8 cellular contexts compared by ENCODE assay signal in genomic region chr2:226799976-226800940, GRCh38. TPM values are rescaled to one million over a fixed set of nuclear protein-coding genes. Genes with fewer than 3 reads are reported as not detected.
DNase-seq lines count a peak whose midpoint lies in the region; ATAC-seq, FAIRE-seq and TF ChIP-seq lines count a peak whose summit lies in the region.

No MANE protein-coding gene starts in this region.

- dilution Hi-C loops in keratinocyte (cut with MboI; ENCODE audit: extremely low pct_ligation_motif_present, low sequenced_read_pairs) = loop anchor here (25.0 kb wide), 1 partner anchor 1138 kb away; no protein-coding TSS in a partner anchor

- 1% methylated on average over 27 of the region's 39 CpGs for WGBS in GM12878 (ENCODE audit: insufficient coverage, insufficient replicate concordance, low lambda C conversion rate, missing lambda C conversion rate)
- 4 to 10% (median 6%) methylated on average over 27 to 39 of the region's 39 CpGs for WGBS in spleen, 5 donors

- RAD21 ChIA-PET in GM12878 (lab: Charles Lee; ENCODE audit: unreplicated experiment) = interaction anchor here (0.6 to 2.4 kb wide), 7 partner anchors 101 to 911 kb away, joined by 3 to 12 read pairs (median 3); no protein-coding TSS in a partner anchor

- H3K27me3 ChIP-seq in DND-41 (ENCODE audit: insufficient read depth, low read length, poor library complexity) (no peaks in the 10 kb centered on the region), GM12878 (replicated peaks in 1 of 2; ENCODE audit: control insufficient read depth in 2 of 2, insufficient read depth in 2 of 2, low read length in 1 of 2) (no peaks in the 10 kb centered on the region), keratinocyte (ENCODE audit: control insufficient read depth, extremely low read depth, insufficient read depth, low read length) (no peaks in the 10 kb centered on the region), spleen (replicated peaks in 1 of 7) (peaks cover 0 to 71% (median 23%) of the 10 kb centered on the region in 7 donors)

- H3K4me1 ChIP-seq in DND-41 (ENCODE audit: insufficient read depth, low read length) (peaks cover 67% of the 10 kb centered on the region), GM12878 (ENCODE audit: control insufficient read depth, insufficient read depth, low read length) (peaks cover 8% of the 10 kb centered on the region), keratinocyte (ENCODE audit: control insufficient read depth, extremely low read depth, insufficient read depth, low read length) (peaks cover 33% of the 10 kb centered on the region), spleen (peaks cover 10 to 73% (median 47%) of the 10 kb centered on the region in 6 donors)

- intact Hi-C loops in GM12878 (cut with micrococcal nuclease; ENCODE audit: unreplicated experiment) = loop anchor here (2.0 to 10.0 kb wide), 4 partner anchors 27 to 583 kb away; no protein-coding TSS in a partner anchor
- intact Hi-C loops in spleen (cut with DNase I; ENCODE audit: low total_unique reads) = loop anchor here (5.0 to 10.0 kb wide), 2 partner anchors 908 to 1135 kb away; no protein-coding TSS in a partner anchor

- FAIRE-seq in GM12878 (lab: Jason Lieb, UNC) (peak; percentile 18), keratinocyte (lab: Jason Lieb, UNC) (no peak)

- peaks cover 7% of the 10 kb centered on the region; the same call in 1 of the 2 replicates for H3K36me3 ChIP-seq in DND-41 (ENCODE audit: insufficient read depth, low read length)
- no peaks in the 10 kb centered on the region for H3K36me3 ChIP-seq in GM12878 (ENCODE audit: control insufficient read depth in 2 of 2, insufficient read depth in 2 of 2, low read length in 1 of 2)
- H3K36me3 ChIP-seq in keratinocyte (ENCODE audit: control insufficient read depth in 2 of 2, extremely low read depth in 1 of 2, insufficient read depth in 2 of 2, low read length in 2 of 2) = peaks cover 14 to 15% of the 10 kb centered on the region in 2 experiments
- H3K36me3 ChIP-seq in spleen = no peaks in the 10 kb centered on the region

- TF ChIP-seq RAD21 in GM12878 (IDR thresholded peaks at IDR 0.05; ENCODE audit: insufficient read depth, low read depth, low read length) = no peak

- POLR2A ChIA-PET in GM12878 (lab: Charles Lee) = interaction anchor here (0.7 to 1.0 kb wide), 2 partner anchors 40 to 125 kb away, joined by 3 to 4 read pairs; no protein-coding TSS in a partner anchor

- ATAC-seq in DND-41 (ENCODE audit: insufficient read depth, low read depth) = no peak
- ATAC-seq in GM12878 = no peak

- H3K4me2 ChIP-seq in DND-41 (ENCODE audit: insufficient read depth, low read length) (peak overlapping the region; percentile 84), GM12878 (ENCODE audit: control insufficient read depth, insufficient read depth) (peak overlapping the region; percentile 99), keratinocyte (ENCODE audit: control insufficient read depth, extremely low read depth, insufficient read depth, low read depth, low read length) (peak overlapping the region; percentile 78)

- in situ Hi-C loops in GM12878 (cut with MboI) = loop anchor here (5.0 to 10.0 kb wide), 3 partner anchors 575 to 1133 kb away; no protein-coding TSS in a partner anchor

- SMC1A ChIA-PET in GM12878 (lab: Charles Lee; ENCODE audit: uncharacterized antibody, unreplicated experiment) = interaction anchor here (0.8 to 1.4 kb wide), 3 partner anchors 353 to 911 kb away, joined by 3 read pairs; no protein-coding TSS in a partner anchor

- TF ChIP-seq POLR2A in GM12878 (IDR thresholded peaks at IDR 0.05; ENCODE audit: low read depth, low read length) (no peak), spleen (IDR thresholded peaks at IDR 0.05) (no peak)

- H3K79me2 ChIP-seq in DND-41 (ENCODE audit: insufficient read depth, low read length) = peaks cover 19% of the 10 kb centered on the region
- H3K79me2 ChIP-seq in GM12878 (ENCODE audit: control insufficient read depth, insufficient read depth, low read length) = no peaks in the 10 kb centered on the region
- peaks cover 41% of the 10 kb centered on the region for H3K79me2 ChIP-seq in keratinocyte (ENCODE audit: control insufficient read depth, insufficient read depth, low read length)

- TF ChIP-seq CTCF in DND-41 (IDR thresholded peaks at IDR 0.05; ENCODE audit: borderline replicate concordance, extremely low read depth, low read length, poor library complexity, severe bottlenecking) (peak; percentile 71), LNCAP (IDR thresholded peaks at IDR 0.05) (peak; percentile 60; the same call in 1 of the 2 replicates), GM12878 (IDR thresholded peaks at IDR 0.05 in 2 of 3, conservative IDR thresholded peaks at IDR 0.05 in 1 of 3; ENCODE audit: control insufficient read depth in 2 of 3, extremely low read depth in 1 of 3, insufficient read depth in 1 of 3, low read depth in 3 of 3, low read length in 3 of 3) (peak in 1 of 3 experiments; percentile 27; a peak in 1 of 6 replicates), keratinocyte (optimal IDR thresholded peaks at IDR 0.05 in 1 of 3, IDR thresholded peaks at IDR 0.05 in 1 of 3, conservative IDR thresholded peaks at IDR 0.05 in 1 of 3; ENCODE audit: extremely low read depth in 1 of 3, insufficient read depth in 2 of 3, low read length in 3 of 3) (no peak), spleen (IDR thresholded peaks at IDR 0.05 in 8 of 11, conservative IDR thresholded peaks at IDR 0.05 in 3 of 11) (peak in 3 of 11 experiments; percentile 30 to 60 (median 40))

- H3K9me1 ChIP-seq in keratinocyte (ENCODE audit: control insufficient read depth, extremely low read depth, insufficient read depth, low read length) = no peaks in the 10 kb centered on the region

- no TSS peak for BruUV-seq in GM12878 (replicated peaks; lab: Mats Ljungman, UMichigan)

- peak overlapping the region; percentile 22 to 77; a peak in 3 of 4 replicates for H3K4me3 ChIP-seq in DND-41 (ENCODE audit: low read depth in 1 of 2, low read length in 2 of 2)
- peak overlapping the region; percentile 93 for H3K4me3 ChIP-seq in GM12878
- peak overlapping the region; percentile 39 to 90 (median 61) for H3K4me3 ChIP-seq in keratinocyte (ENCODE audit: control insufficient read depth in 2 of 3, extremely low read depth in 1 of 3, insufficient read depth in 2 of 3, low read depth in 1 of 3, low read length in 3 of 3)
- peak overlapping the region; percentile 17 to 86 (median 66) for H3K4me3 ChIP-seq in spleen

- CTCF ChIA-PET in GM12878 (lab: Yijun Ruan, JAX) = interaction anchor here (0.5 to 6.3 kb wide), 21 partner anchors 9 to 1657 kb away, joined by 3 to 80 read pairs (median 3); no protein-coding TSS in a partner anchor

- peak overlapping the region; percentile 25 for H3K27ac ChIP-seq in DND-41 (ENCODE audit: low read length)
- H3K27ac ChIP-seq in GM12878 (ENCODE audit: control insufficient read depth, insufficient read depth) = no peak overlapping the region
- H3K27ac ChIP-seq in keratinocyte (ENCODE audit: control insufficient read depth, insufficient read depth, low read length) = peak overlapping the region; percentile 74
- H3K27ac ChIP-seq in spleen = peak overlapping the region; percentile 32 to 88 (median 82)

- TF ChIP-seq EP300 in GM12878 (IDR thresholded peaks at IDR 0.05; ENCODE audit: borderline replicate concordance in 1 of 2, control insufficient read depth in 1 of 2, low read depth in 2 of 2, low read length in 2 of 2) = no peak

- H3K9ac ChIP-seq in DND-41 (ENCODE audit: low read depth, low read length) (peak overlapping the region; percentile 81), GM12878 (ENCODE audit: control insufficient read depth, insufficient read depth, low read length) (peak overlapping the region; percentile 52), keratinocyte (ENCODE audit: control insufficient read depth, extremely low read depth, insufficient read depth, low read length) (peak overlapping the region; percentile 74)

- no peak for DNase-seq in DND-41
- no peak for DNase-seq in GM12878 (ENCODE audit: low read depth, low spot score)
- DNase-seq in keratinocyte (ENCODE audit: low read depth, low spot score) = no peak
- DNase-seq in spleen = no peak
- DNase-seq in mesenteric fat pad (ENCODE audit: low spot score) = no peak
- no peak for DNase-seq in OCI-M2 (lab: John Stamatoyannopoulos, UW; ENCODE audit: unreplicated experiment)
- DNase-seq in activated CD4-positive, alpha-beta T cell treated with anti-CD3 and anti-CD28 coated beads, Interleukin-2, amount 50 U/mL, for 4 hours = no peak

- H2AFZ ChIP-seq in DND-41 (ENCODE audit: low read depth, low read length) = peak overlapping the region; percentile 77
- H2AFZ ChIP-seq in GM12878 (ENCODE audit: control insufficient read depth, low read depth, low read length) = peak overlapping the region; percentile 83
- H2AFZ ChIP-seq in keratinocyte (ENCODE audit: control insufficient read depth, low read length) = peak overlapping the region; percentile 63

- H3K9me3 ChIP-seq in DND-41 (ENCODE audit: insufficient read depth, low read length, severe bottlenecking) (no peaks in the 10 kb centered on the region), GM12878 (replicated peaks; ENCODE audit: control insufficient read depth, insufficient read depth, low read length) (no peaks in the 10 kb centered on the region), keratinocyte (ENCODE audit: control insufficient read depth, low read depth, low read length) (no peaks in the 10 kb centered on the region), spleen (no peaks in the 10 kb centered on the region)

- H4K20me1 ChIP-seq in DND-41 (ENCODE audit: insufficient read depth, low read length) = 0 out of 2 replicates have a peak, but pooled peaks cover 8% of the 10 kb centered on the region
- no peaks in the 10 kb centered on the region for H4K20me1 ChIP-seq in GM12878 (ENCODE audit: control insufficient read depth, insufficient read depth)
- H4K20me1 ChIP-seq in keratinocyte (ENCODE audit: control insufficient read depth, extremely low read depth, insufficient read depth, low read length) = no peaks in the 10 kb centered on the region

RNA-seq across cellular contexts. Expression of gene IRS1, which starts 0.6 kb away (rescaled TPM):
- 0.10 and 0.23 TPM in 2 replicates for total RNA-seq in GM12878 (2013; cell fraction: nucleolus; rRNA removed)
- total RNA-seq in GM12878 (2014; rRNA removed) (0.54 and 0.73 TPM in 2 replicates), GM12878 (2014; rRNA removed; fragmentation: Illumina TruSeq; extraction: Trizol) (0.40 and 0.46 TPM in 2 replicates), GM12878 (2021) (1.7 TPM in 2 replicates), spleen (10 to 100 TPM in 2 of 7 donors, 1 to 10 TPM in 5; 6.2 to 11.6 (median 9.3) TPM), mesenteric fat pad (17.0 TPM)
- 0.03 TPM for polyA plus RNA-seq in GM12878 (2011; ENCODE audit: low read depth)
- polyA plus RNA-seq in GM12878 (2011; rRNA removed) (0.07 and 0.08 TPM in 2 replicates), GM12878 (2014; fragmentation: Illumina TruSeq; extraction: Trizol) (0.11 and 0.28 TPM in 2 replicates), GM12878 (2014; fragmentation: Nextera tagmentation; extraction: Ambion mirVana) (under 1 TPM; 0.03 to 0.13 TPM), GM12878 (2014; rRNA removed) (0.48 and 0.87 TPM in 2 replicates), GM12878 (2016; fragmentation: Nextera tagmentation; extraction: Ambion mirVana) (under 1 TPM; 0.25 to 0.43 TPM), keratinocyte (10.1 to 15.8 TPM (median 11.2 TPM) in 3 replicates), spleen (1 to 10 TPM in 2 of 3 donors, under 1 TPM in 1; 0.89 to 1.5 (median 1.2) TPM)
- polyA plus RNA-seq in GM12878 (2011; cell fraction: cytosol; rRNA removed) = 0.10 and 0.25 TPM in 2 replicates
- 0.39 and 0.51 TPM in 2 replicates for polyA plus RNA-seq in GM12878 (2011; cell fraction: nucleus; rRNA removed)
- polyA plus RNA-seq in GM12878 (2012) = 0.14 and 0.45 TPM in 2 replicates
- polyA minus RNA-seq in GM12878 (2011; rRNA and poly(A)+ RNA removed) = 0.22 and 0.52 TPM in 2 replicates
- 0.13 and 0.21 TPM in 2 replicates for polyA minus RNA-seq in GM12878 (2011; cell fraction: cytosol; rRNA and poly(A)+ RNA removed)
- polyA minus RNA-seq in GM12878 (2011; cell fraction: nucleus; rRNA and poly(A)+ RNA removed) = 0.48 and 1.1 TPM in 2 replicates
- polyA plus RNA-seq in keratinocyte (2011; ENCODE audit: low read depth) = 3.1 TPM
- 8.4 and 12.5 TPM in 2 replicates for polyA plus RNA-seq in keratinocyte (2011; cell fraction: cytosol; rRNA removed)
- 21.1 and 26.0 TPM in 2 replicates for polyA plus RNA-seq in keratinocyte (2011; cell fraction: nucleus; rRNA removed)
- polyA plus RNA-seq in keratinocyte (2012; ENCODE audit: low replicate concordance) = 4.4 and 14.4 TPM in 2 replicates
- 15.8 to 35.1 TPM (median 21.6 TPM) in 3 replicates for polyA minus RNA-seq in keratinocyte
- 34.7 TPM for polyA minus RNA-seq in keratinocyte (2011; cell fraction: cytosol; rRNA and poly(A)+ RNA removed)
- 38.6 and 48.2 TPM in 2 replicates for polyA minus RNA-seq in keratinocyte (2011; cell fraction: nucleus; rRNA and poly(A)+ RNA removed)

RNA-seq across cellular contexts. Expression of gene RHBDD1, which starts 35.6 kb away (rescaled TPM):
- 230 and 231 TPM in 2 replicates for total RNA-seq in GM12878 (2013; cell fraction: nucleolus; rRNA removed)
- total RNA-seq in GM12878 (2014; rRNA removed) (7.5 and 11.3 TPM in 2 replicates), GM12878 (2014; rRNA removed; fragmentation: Illumina TruSeq; extraction: Trizol) (14.3 and 17.1 TPM in 2 replicates), GM12878 (2021) (25.7 and 29.0 TPM in 2 replicates), spleen (10 to 100 TPM; 27.1 to 67.5 (median 51.2) TPM), mesenteric fat pad (31.9 TPM)
- 11.7 TPM for polyA plus RNA-seq in GM12878 (2011; ENCODE audit: low read depth)
- polyA plus RNA-seq in GM12878 (2011; rRNA removed) (35.6 and 36.4 TPM in 2 replicates), GM12878 (2014; fragmentation: Illumina TruSeq; extraction: Trizol) (15.0 and 23.8 TPM in 2 replicates), GM12878 (2014; fragmentation: Nextera tagmentation; extraction: Ambion mirVana) (1 to 10 TPM; 7.1 to 7.3 TPM), GM12878 (2014; rRNA removed) (10.1 and 12.9 TPM in 2 replicates), GM12878 (2016; fragmentation: Nextera tagmentation; extraction: Ambion mirVana) (10 to 100 TPM; 23.4 to 27.4 TPM), keratinocyte (22.1 to 27.8 TPM (median 22.8 TPM) in 3 replicates), spleen (1 to 10 TPM; 6.1 to 8.0 (median 7.6) TPM)
- 15.0 and 18.9 TPM in 2 replicates for polyA plus RNA-seq in GM12878 (2011; cell fraction: cytosol; rRNA removed)
- polyA plus RNA-seq in GM12878 (2011; cell fraction: nucleus; rRNA removed) = 22.2 and 35.0 TPM in 2 replicates
- 13.7 and 15.5 TPM in 2 replicates for polyA plus RNA-seq in GM12878 (2012)
- polyA minus RNA-seq in GM12878 (2011; rRNA and poly(A)+ RNA removed) = 95.4 and 140 TPM in 2 replicates
- polyA minus RNA-seq in GM12878 (2011; cell fraction: cytosol; rRNA and poly(A)+ RNA removed) = 20.8 and 32.3 TPM in 2 replicates
- polyA minus RNA-seq in GM12878 (2011; cell fraction: nucleus; rRNA and poly(A)+ RNA removed) = 68.9 and 77.6 TPM in 2 replicates
- polyA plus RNA-seq in keratinocyte (2011; ENCODE audit: low read depth) = 25.1 TPM
- 10.7 and 33.0 TPM in 2 replicates for polyA plus RNA-seq in keratinocyte (2011; cell fraction: cytosol; rRNA removed)
- 28.3 and 32.6 TPM in 2 replicates for polyA plus RNA-seq in keratinocyte (2011; cell fraction: nucleus; rRNA removed)
- polyA plus RNA-seq in keratinocyte (2012; ENCODE audit: low replicate concordance) = 16.2 and 22.0 TPM in 2 replicates
- polyA minus RNA-seq in keratinocyte = 14.7 to 83.2 TPM (median 78.3 TPM) in 3 replicates
- polyA minus RNA-seq in keratinocyte (2011; cell fraction: cytosol; rRNA and poly(A)+ RNA removed) = 19.4 TPM
- 31.2 and 82.2 TPM in 2 replicates for polyA minus RNA-seq in keratinocyte (2011; cell fraction: nucleus; rRNA and poly(A)+ RNA removed)

Comparison
In these comparisons a context has a peak if more than half of its experiments do, and no peak if none do; other contexts are left out.
1. CTCF ChIP-seq: peak in DND-41 (single experiment) and LNCAP (single experiment); none in keratinocyte (0 of 3).
2. Peak in every context shown above with its lines, with median percentiles within 50 percentile points of each other: H2AFZ ChIP-seq, H3K4me2 ChIP-seq, H3K4me3 ChIP-seq and H3K9ac ChIP-seq.